ENCODE assay signal across 8 cellular contexts in genomic region chr14:63770187-63770807, GRCh38. TPM values are rescaled to one million over a fixed set of nuclear protein-coding genes. Genes with fewer than 3 reads are reported as not detected.
DNase-seq lines count a peak whose midpoint lies in the region; ATAC-seq, FAIRE-seq and TF ChIP-seq lines count a peak whose summit lies in the region.

No MANE protein-coding gene starts in this region.

- TF ChIP-seq RAD21 in HepG2 (CRISPR knock-in tag; IDR thresholded peaks at IDR 0.05) = peak; percentile 42; the same call in 1 of the 2 replicates

- peak; percentile 85 for FAIRE-seq in HTR-8/SVneo (lab: Jason Lieb, UNC)
- peak; percentile 62 for FAIRE-seq in HepG2 (lab: Jason Lieb, UNC)

- no peaks in the 10 kb centered on the region for H3K79me2 ChIP-seq in HepG2 (ENCODE audit: insufficient read depth, low read length)

- POLR2A ChIA-PET in HepG2 (lab: Yijun Ruan, JAX) = no interaction called here

- H3K4me2 ChIP-seq in HepG2 (ENCODE audit: low read depth, low read length) = no peak overlapping the region

- H3K4me3 ChIP-seq in cardiac fibroblast (replicated peaks in 1 of 2; ENCODE audit: low read depth in 2 of 2, low read length in 2 of 2) = no peak overlapping the region
- no peak overlapping the region for H3K4me3 ChIP-seq in HepG2 (replicated peaks in 1 of 3; ENCODE audit: insufficient read depth in 1 of 3, low read depth in 2 of 3, low read length in 3 of 3)

- TF ChIP-seq CTCF in cardiac fibroblast (IDR thresholded peaks at IDR 0.05; ENCODE audit: low read depth, low read length) = peak; percentile 62
- peak; percentile 68 for TF ChIP-seq CTCF in HepG2 (CRISPR knock-in tag; IDR thresholded peaks at IDR 0.05)

- no peak overlapping the region for H2AFZ ChIP-seq in HepG2 (ENCODE audit: low read length)

- WGBS in HepG2 (ENCODE audit: low lambda C conversion rate) = 28% methylated on average over 3 of the region's 3 CpGs

- H4K20me1 ChIP-seq in HepG2 (ENCODE audit: insufficient read depth, low read length) = no peaks in the 10 kb centered on the region

- CTCF ChIA-PET in HepG2 (lab: Yijun Ruan, JAX; ENCODE audit: low intra/inter-chr PET ratio, low total read pairs) = interaction anchor here (1.0 to 1.7 kb wide), 3 partner anchors 42 to 138 kb away, joined by 3 to 9 read pairs (median 4); partner anchors contain the start of gene SGPP1

- TF ChIP-seq POLR2A in HepG2 (IDR thresholded peaks at IDR 0.05; ENCODE audit: insufficient read depth in 1 of 2, low read depth in 2 of 2, low read length in 2 of 2) = no peak

- no peak for TF ChIP-seq EP300 in HepG2 (IDR thresholded peaks at IDR 0.05; ENCODE audit: low read depth in 2 of 2, low read length in 2 of 2)
- no peak for TF ChIP-seq EP300 in HepG2 (CRISPR knock-in tag; IDR thresholded peaks at IDR 0.05; ENCODE audit: borderline replicate concordance)

- peak; percentile 27 for DNase-seq in stimulated activated CD4-positive, alpha-beta T cell treated with anti-CD3 and anti-CD28 coated beads, Interleukin-12 subunit alpha, Interleukin-12 subunit beta, amount 100 ng/mL, for 4 hours
- no peak for DNase-seq in stimulated activated CD4-positive, alpha-beta T cell treated with anti-CD3 and anti-CD28 coated beads, Interleukin-1b, Interleukin-23, amount 100 ng/mL, for 48 hours
- DNase-seq in HTR-8/SVneo (ENCODE audit: insufficient read length, low spot score) = peak; percentile 94
- DNase-seq in T-helper 9 cell = peak; percentile 37
- DNase-seq in cardiac fibroblast (ENCODE audit: low read depth in 2 of 2) = peak; percentile 77 to 78
- peak; percentile 57 for DNase-seq in HepG2 (ENCODE audit: low spot score)
- peak; percentile 43 for DNase-seq in stromal cell of bone marrow (ENCODE audit: low read depth)

- BruUV-seq in HepG2 (replicated peaks; lab: Mats Ljungman, UMichigan) = no TSS peak

- in situ Hi-C loops in HepG2 (cut with HindIII; ENCODE audit: extremely low pct_ligation_motif_present, low pct_unique_long_range_greater_than_20kb) = loop anchor here (25.0 kb wide), 1 partner anchor 383 kb away; no protein-coding TSS in a partner anchor

- no peaks in the 10 kb centered on the region for H3K36me3 ChIP-seq in HepG2 (replicated peaks in 1 of 2; ENCODE audit: control insufficient read depth in 1 of 2, insufficient read depth in 2 of 2, low read length in 2 of 2)

- no peak overlapping the region for H3K27ac ChIP-seq in HepG2 (ENCODE audit: extremely low read length, insufficient read depth, low read length)

- H3K4me1 ChIP-seq in HepG2 (ENCODE audit: insufficient read depth, low read length) = peaks cover 22% of the 10 kb centered on the region

- ATAC-seq in HepG2 (peak; percentile 91), GM18858 (IDR thresholded peaks at IDR 0.05; ENCODE audit: unreplicated experiment) (no peak)

- no peaks in the 10 kb centered on the region for H3K9me3 ChIP-seq in HepG2 (ENCODE audit: low read length)

- H3K9ac ChIP-seq in HepG2 (ENCODE audit: insufficient read depth, low read depth, low read length) = no peak overlapping the region

- intact Hi-C loops in HepG2 (cut with micrococcal nuclease; ENCODE audit: unreplicated experiment) = loop anchor here (1.0 to 2.0 kb wide), 3 partner anchors 41 to 382 kb away; partner anchors contain the start of gene SGPP1

- no peaks in the 10 kb centered on the region for H3K27me3 ChIP-seq in HepG2 (ENCODE audit: control insufficient read depth in 1 of 2, insufficient read depth in 2 of 2, low read length in 2 of 2)

TF ChIP-seq in HepG2, 621 proteins besides CTCF, POLR2A, EP300 and RAD21:
- TF ChIP-seq ZNF121 (CRISPR knock-in tag; IDR thresholded peaks at IDR 0.05) = 0 out of 2 replicates have a peak, but pooled peaks have one; percentile 55
- TF ChIP-seq, protein P1, sequence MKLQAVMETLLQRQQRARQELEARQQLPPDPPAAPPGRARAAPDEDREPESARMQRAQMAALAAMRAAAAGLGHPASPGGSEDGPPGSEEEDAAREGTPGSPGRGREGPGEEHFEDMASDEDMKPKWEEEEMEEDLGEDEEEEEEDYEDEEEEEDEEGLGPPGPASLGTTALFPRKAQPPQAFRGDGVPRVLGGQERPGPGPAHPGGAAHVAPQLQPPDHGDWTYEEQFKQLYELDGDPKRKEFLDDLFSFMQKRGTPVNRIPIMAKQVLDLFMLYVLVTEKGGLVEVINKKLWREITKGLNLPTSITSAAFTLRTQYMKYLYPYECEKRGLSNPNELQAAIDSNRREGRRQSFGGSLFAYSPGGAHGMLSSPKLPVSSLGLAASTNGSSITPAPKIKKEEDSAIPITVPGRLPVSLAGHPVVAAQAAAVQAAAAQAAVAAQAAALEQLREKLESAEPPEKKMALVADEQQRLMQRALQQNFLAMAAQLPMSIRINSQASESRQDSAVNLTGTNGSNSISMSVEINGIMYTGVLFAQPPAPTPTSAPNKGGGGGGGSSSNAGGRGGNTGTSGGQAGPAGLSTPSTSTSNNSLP (IDR thresholded peaks at IDR 0.05; ENCODE audit: low read depth, low read length) = 0 out of 2 replicates have a peak, but pooled peaks have one; percentile 42
- 0 out of 2 replicates have a peak, but pooled peaks have one; percentile 13 for TF ChIP-seq ONECUT2 (CRISPR knock-in tag; IDR thresholded peaks at IDR 0.05)
- peak; percentile 74 for TF ChIP-seq STAG1 (CRISPR knock-in tag; IDR thresholded peaks at IDR 0.05)
- TF ChIP-seq DMTF1 (CRISPR knock-in tag; IDR thresholded peaks at IDR 0.05) = no peak
- peak; percentile 77 for TF ChIP-seq SMC3 (IDR thresholded peaks at IDR 0.05; ENCODE audit: low read length)

RNA-seq across cellular contexts. Expression of gene SGPP1, which starts 42.4 kb away (rescaled TPM):
- total RNA-seq in HepG2 (2016; rRNA removed; fragmentation: Illumina TruSeq; extraction: Trizol) = 4.8 and 6.4 TPM in 2 replicates
- total RNA-seq in HepG2 (2016; cell fraction: cytosol; rRNA removed; fragmentation: Illumina TruSeq; extraction: Trizol; ENCODE audit: low read depth) = 0.61 and 0.79 TPM in 2 replicates
- 3.9 and 7.0 TPM in 2 replicates for total RNA-seq in HepG2 (2016; cell fraction: insoluble cytoplasmic fraction; rRNA removed; fragmentation: Illumina TruSeq; extraction: Trizol)
- 1.8 and 2.5 TPM in 2 replicates for total RNA-seq in HepG2 (2016; cell fraction: membrane; rRNA removed; fragmentation: Illumina TruSeq; extraction: Trizol)
- total RNA-seq in HepG2 (2016; cell fraction: nucleus; rRNA removed; fragmentation: Illumina TruSeq; extraction: Trizol) = 8.8 and 9.5 TPM in 2 replicates
- polyA plus RNA-seq in HepG2 (2011; rRNA removed) = 6.6 and 6.8 TPM in 2 replicates
- polyA plus RNA-seq in HepG2 (2011; cell fraction: cytosol; rRNA removed) = 3.8 and 5.9 TPM in 2 replicates
- polyA plus RNA-seq in HepG2 (2011; cell fraction: nucleus; rRNA removed) = 2.6 and 3.1 TPM in 2 replicates
- 8.6 and 12.1 TPM in 2 replicates for polyA plus RNA-seq in HepG2 (2012)
- 0.44 and 0.58 TPM in 2 replicates for polyA plus RNA-seq in HepG2 (2016; cell fraction: cytosol; fragmentation: Illumina TruSeq; extraction: Trizol; ENCODE audit: low read depth)
- polyA plus RNA-seq in HepG2 (2016; cell fraction: insoluble cytoplasmic fraction; fragmentation: Illumina TruSeq; extraction: Trizol; ENCODE audit: low read depth) = 5.9 and 6.6 TPM in 2 replicates
- polyA plus RNA-seq in HepG2 (2016; cell fraction: membrane; fragmentation: Illumina TruSeq; extraction: Trizol; ENCODE audit: low read depth) = 1.8 and 2.2 TPM in 2 replicates
- polyA plus RNA-seq in HepG2 (2016; cell fraction: nucleus; fragmentation: Illumina TruSeq; extraction: Trizol; ENCODE audit: insufficient read depth, low read depth) = 13.3 and 14.2 TPM in 2 replicates
- polyA minus RNA-seq in HepG2 (2011; rRNA and poly(A)+ RNA removed; ENCODE audit: low replicate concordance) = 7.8 and 12.9 TPM in 2 replicates
- 5.9 and 6.9 TPM in 2 replicates for polyA minus RNA-seq in HepG2 (2011; cell fraction: cytosol; rRNA and poly(A)+ RNA removed)
- polyA minus RNA-seq in HepG2 (2011; cell fraction: nucleus; rRNA and poly(A)+ RNA removed) = 8.0 and 8.9 TPM in 2 replicates
